In genomic region chr17:58196610-58197009, GRCh38 we compare ENCODE assay signal across 33 cellular contexts. TPM values are rescaled to one million over a fixed set of nuclear protein-coding genes. Genes with fewer than 3 reads are reported as not detected.
"Had no signal": no experiment of that assay in that cellular context is flagged by ENCODE, and none has a peak within 500 bp of the region (broad histone marks: within the 10 kb centered on the region; RNA-seq: fewer than 3 reads in every experiment).

No MANE protein-coding gene starts in this region.

- H3K4me2 ChIP-seq: hepatocyte had no signal

- H3K4me1 Mint-ChIP-seq: endodermal cell, mesothelial cell of epicardium had no signal

- H3K4me3 Mint-ChIP-seq: dendritic cell treated with granulocyte-macrophage colony-stimulating factor and Interleukin-4, amounts not matched to agents 40 ng/mL and 50 ng/mL, for 4 days; effector memory CD8-positive, alpha-beta T cell; endodermal cell; immature natural killer cell; mesothelial cell of epicardium had no signal

- H3K36me3 Mint-ChIP-seq: immature natural killer cell, mesothelial cell of epicardium had no signal

- H3K27me3 ChIP-seq: hepatocyte had no signal

- H3K9me3 ChIP-seq: esophagus squamous epithelium, gastroesophageal sphincter, heart left ventricle, lower lobe of right lung, mucosa of descending colon had no signal

- ATAC-seq: effector memory CD8-positive, alpha-beta T cell; esophagus mucosa; gastroesophageal sphincter; heart left ventricle; left colon; left lobe of liver; left ventricle myocardium superior; lower lobe of right lung; mucosa of descending colon had no signal

- H3K27ac ChIP-seq: epithelial cell of prostate, esophagus squamous epithelium, gastroesophageal sphincter, heart left ventricle, hepatocyte, lower lobe of right lung had no signal

- H3K27ac Mint-ChIP-seq: dendritic cell treated with granulocyte-macrophage colony-stimulating factor and Interleukin-4, amounts not matched to agents 40 ng/mL and 50 ng/mL, for 4 days; effector memory CD8-positive, alpha-beta T cell; endodermal cell; immature natural killer cell; mesothelial cell of epicardium had no signal

- H3K9me3 Mint-ChIP-seq: dendritic cell treated with granulocyte-macrophage colony-stimulating factor and Interleukin-4, amounts not matched to agents 40 ng/mL and 50 ng/mL, for 4 days; effector memory CD8-positive, alpha-beta T cell; endodermal cell; immature natural killer cell; mesothelial cell of epicardium had no signal

- H3K4me1 ChIP-seq: esophagus squamous epithelium, gastroesophageal sphincter, heart left ventricle, lower lobe of right lung had no signal

- FAIRE-seq: colon, endometrium, frontal cortex, kidney had no signal

- H3K36me3 ChIP-seq: esophagus squamous epithelium, gastroesophageal sphincter, heart left ventricle, lower lobe of right lung had no signal

- H3K4me3 ChIP-seq: esophagus squamous epithelium, gastroesophageal sphincter, heart left ventricle, hepatocyte, lower lobe of right lung, mucosa of descending colon had no signal

- DNase-seq: cortex of kidney; effector CD8-positive, alpha-beta T cell; effector memory CD8-positive, alpha-beta T cell; endodermal cell; esophagus squamous epithelium; foreskin fibroblast; heart left ventricle; hypothalamus; immature natural killer cell; islet precursor cell; kidney; kidney glomerular epithelial cell; left colon; left ventricle myocardium superior; lower lobe of right lung; mesenchymal stem cell; mucosa of descending colon had no signal

- H2AFZ ChIP-seq: hepatocyte had no signal

- H3K79me2 ChIP-seq: hepatocyte had no signal

RNA-seq across cellular contexts. Expression of gene EPX, which starts 4.1 kb away (rescaled TPM):
- total RNA-seq: dermis microvascular lymphatic vessel endothelial cell, endodermal cell, esophagus mucosa, esophagus squamous epithelium, frontal cortex, gastroesophageal sphincter, heart left ventricle, hepatocyte, left colon, left lobe of liver, left ventricle myocardium superior, lower leg skin, lower lobe of right lung, lung microvascular endothelial cell, mesenteric fat pad, mesothelial cell of epicardium, mucosa of descending colon, myocyte had no signal
- polyA plus RNA-seq: heart left ventricle, hepatocyte, immature natural killer cell had no signal

RNA-seq across cellular contexts. Expression of gene OR4D2, which starts 29.8 kb away (rescaled TPM):
- total RNA-seq: cerebellum, dermis microvascular lymphatic vessel endothelial cell, endodermal cell, esophagus mucosa, esophagus squamous epithelium, frontal cortex, gastroesophageal sphincter, heart left ventricle, hepatocyte, kidney, left colon, left lobe of liver, left ventricle myocardium superior, lower leg skin, lower lobe of right lung, lung microvascular endothelial cell, mesenteric fat pad, mesothelial cell of epicardium, mucosa of descending colon, myocyte had no signal
- polyA plus RNA-seq: heart left ventricle, hepatocyte had no signal

RNA-seq across cellular contexts. Expression of gene LPO, which starts 41.8 kb away (rescaled TPM):
- total RNA-seq: cerebellum, dermis microvascular lymphatic vessel endothelial cell, endodermal cell, frontal cortex, heart left ventricle, kidney, left colon, left lobe of liver, left ventricle myocardium superior, lower lobe of right lung, lung microvascular endothelial cell, mesenteric fat pad, mucosa of descending colon, myocyte had no signal
- polyA plus RNA-seq: heart left ventricle had no signal

RNA-seq across cellular contexts. Expression of gene OR4D1, which starts 48.4 kb away (rescaled TPM):
- total RNA-seq: dermis microvascular lymphatic vessel endothelial cell, esophagus mucosa, esophagus squamous epithelium, gastroesophageal sphincter, heart left ventricle, hepatocyte, left colon, left lobe of liver, left ventricle myocardium superior, lower lobe of right lung, lung microvascular endothelial cell, mesenteric fat pad, mesothelial cell of epicardium, mucosa of descending colon, myocyte had no signal
- polyA plus RNA-seq: heart left ventricle, hepatocyte had no signal
